ENCODE assay signal across 1 cellular context in genomic region chr6:141290871-141291270, GRCh38.
TF ChIP-seq lines count a peak whose summit lies in the region.

No MANE protein-coding gene starts in this region.

TF ChIP-seq in SK-N-SH, 30 proteins besides CTCF, POLR2A, EP300 and RAD21 (continued from another document):
- TF ChIP-seq, protein P1, sequence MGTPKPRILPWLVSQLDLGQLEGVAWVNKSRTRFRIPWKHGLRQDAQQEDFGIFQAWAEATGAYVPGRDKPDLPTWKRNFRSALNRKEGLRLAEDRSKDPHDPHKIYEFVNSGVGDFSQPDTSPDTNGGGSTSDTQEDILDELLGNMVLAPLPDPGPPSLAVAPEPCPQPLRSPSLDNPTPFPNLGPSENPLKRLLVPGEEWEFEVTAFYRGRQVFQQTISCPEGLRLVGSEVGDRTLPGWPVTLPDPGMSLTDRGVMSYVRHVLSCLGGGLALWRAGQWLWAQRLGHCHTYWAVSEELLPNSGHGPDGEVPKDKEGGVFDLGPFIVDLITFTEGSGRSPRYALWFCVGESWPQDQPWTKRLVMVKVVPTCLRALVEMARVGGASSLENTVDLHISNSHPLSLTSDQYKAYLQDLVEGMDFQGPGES (IDR thresholded peaks at IDR 0.05; ENCODE audit: low read depth, low read length): no peak
- TF ChIP-seq RXRA (IDR thresholded peaks at IDR 0.05; ENCODE audit: borderline replicate concordance, low read depth) (no peak), POLR2AphosphoS5 (IDR thresholded peaks at IDR 0.05; ENCODE audit: low read depth, low read length) (no peak), JUND (IDR thresholded peaks at IDR 0.05) (no peak), EZH2phosphoT487 (IDR thresholded peaks at IDR 0.05; ENCODE audit: borderline replicate concordance, low read depth) (no peak)
TF ChIP-seq in SK-N-SH: peak in this region for 0.
